8 cellular contexts compared by ENCODE assay signal in genomic region chr3:138593488-138594149, GRCh38. TPM values are rescaled to one million over a fixed set of nuclear protein-coding genes. Genes with fewer than 3 reads are reported as not detected.
A peak's percentile ranks its signal among the peaks of the same experiment; 100 is the strongest.
DNase-seq lines count a peak whose midpoint lies in the region; ATAC-seq and TF ChIP-seq lines count a peak whose summit lies in the region.

No MANE protein-coding gene starts in this region.

- H3K27me3 Mint-ChIP-seq in activated CD4-positive, alpha-beta T cell treated with anti-CD3 and anti-CD28 coated beads for 36 hours: no peaks in the 10 kb centered on the region

- TF ChIP-seq CTCF in adrenal gland (IDR thresholded peaks at IDR 0.05) (no peak), thoracic aorta (IDR thresholded peaks at IDR 0.05) (no peak)

- peak overlapping the region; percentile 91 for H3K27ac Mint-ChIP-seq in activated CD4-positive, alpha-beta T cell treated with anti-CD3 and anti-CD28 coated beads for 36 hours

- H3K4me1 ChIP-seq in adrenal gland (replicated peaks in 1 of 2): peaks cover 5 to 11% of the 10 kb centered on the region in 2 donors
- peaks cover 0 to 11% of the 10 kb centered on the region in 2 donors for H3K4me1 ChIP-seq in thoracic aorta (ENCODE audit: control insufficient read depth in 1 of 2, low read depth in 2 of 2)

- H3K4me3 Mint-ChIP-seq in activated CD4-positive, alpha-beta T cell treated with anti-CD3 and anti-CD28 coated beads for 36 hours: peak overlapping the region; percentile 82

- H3K27ac ChIP-seq in adrenal gland: peak overlapping the region; percentile 86 to 98 (median 95)
- peak overlapping the region; percentile 85 to 86 for H3K27ac ChIP-seq in thoracic aorta

- H3K36me3 ChIP-seq in adrenal gland (replicated peaks in 1 of 2): no peaks in the 10 kb centered on the region
- no peaks in the 10 kb centered on the region for H3K36me3 ChIP-seq in thoracic aorta

- CTCF ChIA-PET in activated CD4-positive, alpha-beta T cell treated with anti-CD3 and anti-CD28 coated beads for 36 hours (lab: Charles Lee): interaction anchor here (0.6 to 5.8 kb wide), 22 partner anchors 8 to 711 kb away, joined by 3 to 75 read pairs (median 5); partner anchors contain the start of gene FAIM

- H3K9me3 Mint-ChIP-seq in activated CD4-positive, alpha-beta T cell treated with anti-CD3 and anti-CD28 coated beads for 36 hours (ENCODE audit: low read depth): peaks cover 2% of the 10 kb centered on the region

- intact Hi-C loops in activated CD4-positive, alpha-beta T cell treated with anti-CD3 and anti-CD28 coated beads for 36 hours (cut with DNase I, micrococcal nuclease): loop anchor here (1.0 to 10.0 kb wide), 17 partner anchors 15 to 796 kb away; partner anchors contain the start of genes ARMC8 (in 2 of the 2), FAIM (in 2 of the 2), PIK3CB (in 2 of the 2) and COPB2 (in 1 of the 2)
- intact Hi-C loops in adrenal gland (cut with DNase I): loop anchor here (2.0 to 5.0 kb wide), 2 partner anchors 323 to 324 kb away; no protein-coding TSS in a partner anchor

- H3K27me3 ChIP-seq in adrenal gland (no peaks in the 10 kb centered on the region), thoracic aorta (replicated peaks; ENCODE audit: insufficient read depth) (no peaks in the 10 kb centered on the region)

- DNase-seq in activated CD4-positive, alpha-beta T cell treated with anti-CD3 and anti-CD28 coated beads for 36 hours: peak; percentile 23
- DNase-seq in activated CD4-positive, alpha-beta T cell treated with anti-CD3 and anti-CD28 coated beads for 4 hours: no peak
- DNase-seq in adrenal gland (peak in 2 of 7 donors; percentile 19 to 20), kidney tubule cell (ENCODE audit: low spot score) (peak; percentile 54), thoracic aorta (ENCODE audit: low spot score) (no peak), occipital lobe (lab: John Stamatoyannopoulos, UW) (no peak), H4 (ENCODE audit: low spot score) (no peak)

- H3K36me3 Mint-ChIP-seq in activated CD4-positive, alpha-beta T cell treated with anti-CD3 and anti-CD28 coated beads for 36 hours (ENCODE audit: low read depth): no peaks in the 10 kb centered on the region

- 9 to 13% (median 11%) methylated on average over 21 to 22 of the region's 22 CpGs for WGBS in adrenal gland, 4 donors

- ATAC-seq in activated CD4-positive, alpha-beta T cell treated with anti-CD3 and anti-CD28 coated beads for 36 hours: no peak
- ATAC-seq in thoracic aorta (ENCODE audit: insufficient number of reproducible peaks, low FRiP score, low read depth) (no peak), HG03095 (IDR thresholded peaks at IDR 0.05; ENCODE audit: unreplicated experiment) (no peak)

- peak overlapping the region in 3 of 4 donors; percentile 49 to 87 (median 60) for H3K4me3 ChIP-seq in adrenal gland
- H3K4me3 ChIP-seq in thoracic aorta: peak overlapping the region; percentile 82

- no peak for TF ChIP-seq POLR2A in adrenal gland (IDR thresholded peaks at IDR 0.05)

- peaks cover 8% of the 10 kb centered on the region for H3K4me1 Mint-ChIP-seq in activated CD4-positive, alpha-beta T cell treated with anti-CD3 and anti-CD28 coated beads for 36 hours

- H3K9me3 ChIP-seq in adrenal gland (replicated peaks in 1 of 3) (no peaks in the 10 kb centered on the region), thoracic aorta (no peaks in the 10 kb centered on the region)

- POLR2A ChIA-PET in activated CD4-positive, alpha-beta T cell treated with anti-CD3 and anti-CD28 coated beads for 36 hours (lab: Charles Lee): interaction anchor here (1.0 to 1.7 kb wide), 4 partner anchors 16 to 1732 kb away, joined by 3 to 10 read pairs (median 5); partner anchors contain the start of gene NCK1

RNA-seq across cellular contexts. Expression of gene CEP70, which starts 0.4 kb away (rescaled TPM):
- 10 to 100 TPM in 1 of 2 experiments, 1 to 10 TPM in 1; 9.3 to 11.4 TPM for total RNA-seq in activated CD4-positive, alpha-beta T cell treated with anti-CD3 and anti-CD28 coated beads for 36 hours
- total RNA-seq in adrenal gland (10 to 100 TPM in 7 of 8 donors, 1 to 10 TPM in 1; 7.8 to 26.9 (median 16.4) TPM), thoracic aorta (10 to 100 TPM; 18.4 to 38.2 TPM), occipital lobe (90.6 TPM)
- 10 to 100 TPM in 2 of 3 donors, 1 to 10 TPM in 1; 7.9 to 19.1 (median 11.2) TPM for polyA plus RNA-seq in adrenal gland
- total RNA-seq in H4 (2014; rRNA removed; shearing (Covaris generic)): 26.5 and 35.7 TPM in 2 replicates

RNA-seq across cellular contexts. Expression of gene FAIM, which starts 15.0 kb away (rescaled TPM):
- total RNA-seq in activated CD4-positive, alpha-beta T cell treated with anti-CD3 and anti-CD28 coated beads for 36 hours: 1 to 10 TPM; 2.6 to 4.0 TPM
- total RNA-seq in adrenal gland (10 to 100 TPM in 3 of 8 donors, 1 to 10 TPM in 5; 5.5 to 15.2 (median 7.7) TPM), thoracic aorta (10 to 100 TPM; 11.1 to 20.6 TPM), occipital lobe (20.7 TPM)
- polyA plus RNA-seq in adrenal gland: 10 to 100 TPM in 2 of 3 donors, 1 to 10 TPM in 1; 9.3 to 26.5 (median 12.4) TPM
- 14.1 and 19.7 TPM in 2 replicates for total RNA-seq in H4 (2014; rRNA removed; shearing (Covaris generic))

Comparison
In these comparisons a context has a peak if more than half of its experiments do, and no peak if none do; other contexts are left out.
1. DNase-seq: peak in activated CD4-positive, alpha-beta T cell treated with anti-CD3 and anti-CD28 coated beads for 36 hours (single experiment) and kidney tubule cell (single experiment); none in activated CD4-positive, alpha-beta T cell treated with anti-CD3 and anti-CD28 coated beads for 4 hours (0 of 2), thoracic aorta (single experiment), occipital lobe (single experiment) and H4 (single experiment).